1 cellular context compared by ENCODE assay signal in genomic region chr12:32681272-32681671, GRCh38.
TF ChIP-seq lines count a peak whose summit lies in the region.

No MANE protein-coding gene starts in this region.

TF ChIP-seq in GM23338, 12 proteins besides CTCF, POLR2A, EP300 and RAD21 (continued from another document):
- TF ChIP-seq ZNF462 (CRISPR knock-in tag; IDR thresholded peaks at IDR 0.05): no peak
- TF ChIP-seq POLR2AphosphoS5 (IDR thresholded peaks at IDR 0.05; ENCODE audit: low read depth): no peak
- TF ChIP-seq EZH2 (IDR thresholded peaks at IDR 0.05; ENCODE audit: low read depth, unreplicated experiment): no peak
TF ChIP-seq in GM23338: peak in this region for 0.
